In the genomic region with DNA sequence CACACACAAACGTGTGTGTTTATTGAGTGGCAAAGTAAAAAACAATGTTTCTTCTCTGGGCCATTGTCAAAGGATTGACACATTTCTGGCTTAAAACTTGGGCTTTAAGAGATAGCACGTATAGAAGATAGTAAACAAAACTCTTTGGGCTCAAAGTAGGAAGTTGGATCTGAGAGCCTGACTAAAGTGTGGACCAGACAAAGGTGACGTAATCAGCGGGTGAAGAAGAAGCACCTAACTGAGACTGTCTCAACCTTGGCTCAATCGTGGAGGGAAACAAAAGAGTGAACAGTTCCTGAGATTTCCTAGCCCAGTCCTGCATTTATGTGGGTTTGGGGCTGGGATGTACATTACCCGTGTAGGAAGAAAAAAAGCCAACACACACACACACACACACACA, we compare ENCODE assay signal across 28 cellular contexts. TPM values are rescaled to one million over a fixed set of nuclear protein-coding genes. Genes with fewer than 3 reads are reported as not detected.
"Had no signal": no experiment of that assay in that cellular context is flagged by ENCODE, and none has a peak within 500 bp of the region (broad histone marks: within the 10 kb centered on the region; RNA-seq: fewer than 3 reads in every experiment).

No MANE protein-coding gene starts in this region.

- DNase-seq: activated CD4-positive, alpha-beta T cell treated with anti-CD3 and anti-CD28 coated beads for 48 hours; activated CD4-positive, alpha-beta T cell treated with anti-CD3 and anti-CD28 coated beads, Interleukin-2, amount 50 U/mL, for 4 hours; activated CD4-positive, CD25-positive, alpha-beta regulatory T cell treated with anti-CD3 and anti-CD28 coated beads, Interleukin-2, amount 50 U/mL, for 72 hours; activated CD8-positive, alpha-beta memory T cell treated with anti-CD3 and anti-CD28 coated beads, Interleukin-2, amount 50 U/mL, for 48 hours; activated CD8-positive, alpha-beta T cell treated with anti-CD3 and anti-CD28 coated beads, Interleukin-2, amount 10 ng/mL, durations not matched to agents 7 days and 5 days; activated naive CD4-positive, alpha-beta T cell treated with anti-CD3 and anti-CD28 coated beads, Interleukin-2, amount 50 U/mL, for 16 hours; activated naive CD8-positive, alpha-beta T cell treated with anti-CD3 and anti-CD28 coated beads, Interleukin-2, amount 10 ng/mL, durations not matched to agents 7 days and 5 days; activated T-cell treated with anti-CD3 and anti-CD28 coated beads, Interleukin-2, amount 50 U/mL, for 1 hour; adrenal gland; anterior cingulate cortex; cerebellar nuclear complex; MG63; NCI-H1092; NCI-H1417; NCI-H1694; NCI-H2029; NCI-H2107; NCI-H2171 treated with DMSO at 0.1 percent for 48 hours; NCI-H226; NCI-H510A treated with DMSO at 0.1 percent for 48 hours; NCI-H69; NK-92 treated with Interleukin-12 subunit alpha and Interleukin-12 subunit beta, amount 100 ng/mL, for 24 hours; PC-9; SHP77 treated with DMSO at 0.1 percent for 48 hours had no signal

- H3K27me3 Mint-ChIP-seq: activated naive CD8-positive, alpha-beta T cell treated with anti-CD3 and anti-CD28 coated beads, Interleukin-2, amount 10 ng/mL, durations not matched to agents 7 days and 5 days; dendritic cell treated with granulocyte-macrophage colony-stimulating factor and Interleukin-4, amounts not matched to agents 40 ng/mL and 50 ng/mL, for 4 days had no signal

- H3K4me1 Mint-ChIP-seq: activated naive CD8-positive, alpha-beta T cell treated with anti-CD3 and anti-CD28 coated beads, Interleukin-2, amount 10 ng/mL, durations not matched to agents 7 days and 5 days; WTC11 had no signal

- H3K36me3 Mint-ChIP-seq: activated naive CD8-positive, alpha-beta T cell treated with anti-CD3 and anti-CD28 coated beads, Interleukin-2, amount 10 ng/mL, durations not matched to agents 7 days and 5 days; WTC11 had no signal

- H3K27ac Mint-ChIP-seq: activated CD8-positive, alpha-beta T cell treated with anti-CD3 and anti-CD28 coated beads, Interleukin-2, amount 10 ng/mL, durations not matched to agents 7 days and 5 days; activated naive CD8-positive, alpha-beta T cell treated with anti-CD3 and anti-CD28 coated beads, Interleukin-2, amount 10 ng/mL, durations not matched to agents 7 days and 5 days; dendritic cell treated with granulocyte-macrophage colony-stimulating factor and Interleukin-4, amounts not matched to agents 40 ng/mL and 50 ng/mL, for 4 days; T-helper 1 cell treated with Interleukin-12 subunit alpha and Interleukin-12 subunit beta and Interleukin-4 antibody, amounts not matched to agents 30 μg/mL and 1 μg/mL, for 36 hours; WTC11 had no signal

- H3K4me3 Mint-ChIP-seq: activated CD8-positive, alpha-beta T cell treated with anti-CD3 and anti-CD28 coated beads, Interleukin-2, amount 10 ng/mL, durations not matched to agents 7 days and 5 days; activated naive CD8-positive, alpha-beta T cell treated with anti-CD3 and anti-CD28 coated beads, Interleukin-2, amount 10 ng/mL, durations not matched to agents 7 days and 5 days; dendritic cell treated with granulocyte-macrophage colony-stimulating factor and Interleukin-4, amounts not matched to agents 40 ng/mL and 50 ng/mL, for 4 days; T-helper 1 cell treated with Interleukin-12 subunit alpha and Interleukin-12 subunit beta and Interleukin-4 antibody, amounts not matched to agents 30 μg/mL and 1 μg/mL, for 36 hours; WTC11 had no signal

- H3K9me3 Mint-ChIP-seq: activated naive CD8-positive, alpha-beta T cell treated with anti-CD3 and anti-CD28 coated beads, Interleukin-2, amount 10 ng/mL, durations not matched to agents 7 days and 5 days; dendritic cell treated with granulocyte-macrophage colony-stimulating factor and Interleukin-4, amounts not matched to agents 40 ng/mL and 50 ng/mL, for 4 days had no signal

- ATAC-seq: activated CD8-positive, alpha-beta T cell treated with anti-CD3 and anti-CD28 coated beads, Interleukin-2, amount 10 ng/mL, durations not matched to agents 7 days and 5 days; SK-N-SH treated with all-trans-retinoic acid at 6 μM for 48 hours; WTC11 had no signal

RNA-seq across cellular contexts. Expression of gene ALAS2, which starts 50.4 kb away (rescaled TPM):
- total RNA-seq: activated CD8-positive, alpha-beta T cell treated with anti-CD3 and anti-CD28 coated beads, Interleukin-2, amount 10 ng/mL, durations not matched to agents 7 days and 5 days; activated naive CD8-positive, alpha-beta T cell treated with anti-CD3 and anti-CD28 coated beads, Interleukin-2, amount 10 ng/mL, durations not matched to agents 7 days and 5 days; PC-9 had no signal

RNA-seq across cellular contexts. Expression of gene TRO, which starts 59.7 kb away (rescaled TPM):
- total RNA-seq: PC-9 had no signal
